In genomic region chr15:89172921-89173320, GRCh38 we compare ENCODE assay signal across 22 cellular contexts. TPM values are rescaled to one million over a fixed set of nuclear protein-coding genes. Genes with fewer than 3 reads are reported as not detected.
DNase-seq lines count a peak whose midpoint lies in the region; ATAC-seq and TF ChIP-seq lines count a peak whose summit lies in the region.
"Had no signal": no experiment of that assay in that cellular context is flagged by ENCODE, and none has a peak within 500 bp of the region (broad histone marks: within the 10 kb centered on the region; RNA-seq: fewer than 3 reads in every experiment).

No MANE protein-coding gene starts in this region.

- no peaks in the 10 kb centered on the region for H3F3A ChIP-seq in smooth muscle cell (ENCODE audit: low read depth)

- H3K36me3 ChIP-seq in adipocyte (ENCODE audit: control insufficient read depth, insufficient read depth, low read length, severe bottlenecking) (peaks cover 22% of the 10 kb centered on the region), uterus (no peaks in the 10 kb centered on the region), smooth muscle cell (ENCODE audit: low read depth) (no peaks in the 10 kb centered on the region)

- no peaks in the 10 kb centered on the region for H3K79me2 ChIP-seq in smooth muscle cell (ENCODE audit: low read depth)

- H3K4me3 ChIP-seq in adipocyte (ENCODE audit: low read length) (no peak overlapping the region), uterus (no peak overlapping the region), smooth muscle cell (no peak overlapping the region)
- H3K4me3 ChIP-seq: BLaER1, SK-N-MC had no signal

- TF ChIP-seq CTCF in uterus (IDR thresholded peaks at IDR 0.05) = no peak
- no peak for TF ChIP-seq CTCF in smooth muscle cell (IDR thresholded peaks at IDR 0.05; ENCODE audit: borderline replicate concordance, insufficient read depth, poor library complexity, severe bottlenecking)

- ATAC-seq in left ventricle myocardium superior (peak; percentile 10), Right ventricle myocardium superior (ENCODE audit: poor library complexity) (no peak)
- ATAC-seq in activated T-helper 17 cell treated with anti-CD3 and anti-CD28 coated beads, Interleukin-2, amount 50 U/mL, for 72 hours (replicated peaks) = no peak
- ATAC-seq: HCT116, HepG2, Panc1, Right ventricle myocardium inferior had no signal

- WGBS in smooth muscle cell (ENCODE audit: low lambda C conversion rate) = 93% methylated on average over 2 of the region's 2 CpGs

- TF ChIP-seq POLR2A in uterus (IDR thresholded peaks at IDR 0.05) = no peak

- peaks cover 27% of the 10 kb centered on the region for H3K4me1 Mint-ChIP-seq in activated naive CD4-positive, alpha-beta T cell treated with anti-CD3 and anti-CD28 coated beads for 36 hours (ENCODE audit: low read depth)
- H3K4me1 Mint-ChIP-seq in activated T-helper 17 cell treated with anti-CD3 and anti-CD28 coated beads, Interleukin-2, amount 50 U/mL, for 72 hours = peaks cover 18% of the 10 kb centered on the region

- H3K4me3 Mint-ChIP-seq in activated naive CD4-positive, alpha-beta T cell treated with anti-CD3 and anti-CD28 coated beads for 36 hours = no peak overlapping the region
- no peak overlapping the region for H3K4me3 Mint-ChIP-seq in activated T-helper 17 cell treated with anti-CD3 and anti-CD28 coated beads, Interleukin-2, amount 50 U/mL, for 72 hours

- H3K9me3 ChIP-seq in adipocyte (ENCODE audit: control insufficient read depth, low read length) = no peaks in the 10 kb centered on the region
- H3K9me3 ChIP-seq in uterus = no peaks in the 10 kb centered on the region
- no peaks in the 10 kb centered on the region for H3K9me3 ChIP-seq in smooth muscle cell (replicated peaks; ENCODE audit: low read depth)
- H3K9me3 ChIP-seq: BLaER1 had no signal

- no peak overlapping the region for H3K27ac Mint-ChIP-seq in activated naive CD4-positive, alpha-beta T cell treated with anti-CD3 and anti-CD28 coated beads for 36 hours
- H3K27ac Mint-ChIP-seq in activated T-helper 17 cell treated with anti-CD3 and anti-CD28 coated beads, Interleukin-2, amount 50 U/mL, for 72 hours = no peak overlapping the region

- H3K27me3 Mint-ChIP-seq in activated naive CD4-positive, alpha-beta T cell treated with anti-CD3 and anti-CD28 coated beads for 36 hours (ENCODE audit: low read depth) = no peaks in the 10 kb centered on the region
- no peaks in the 10 kb centered on the region for H3K27me3 Mint-ChIP-seq in activated T-helper 17 cell treated with anti-CD3 and anti-CD28 coated beads, Interleukin-2, amount 50 U/mL, for 72 hours

- no peaks in the 10 kb centered on the region for H4K20me1 ChIP-seq in smooth muscle cell (ENCODE audit: low read depth)

- H3K27me3 ChIP-seq in adipocyte (replicated peaks; ENCODE audit: control insufficient read depth, insufficient read depth, low read length) (no peaks in the 10 kb centered on the region), uterus (no peaks in the 10 kb centered on the region), smooth muscle cell (ENCODE audit: low read depth) (no peaks in the 10 kb centered on the region)
- H3K27me3 ChIP-seq: BLaER1 had no signal

- DNase-seq in left ventricle myocardium superior (no peak), Right ventricle myocardium superior (no peak), adipocyte (ENCODE audit: low read depth) (no peak), myocyte (ENCODE audit: low read depth) (peak; percentile 30), uterus (no peak), smooth muscle cell (lab: John Stamatoyannopoulos, UW; ENCODE audit: unreplicated experiment) (no peak)
- no peak for DNase-seq in activated naive CD4-positive, alpha-beta T cell treated with anti-CD3 and anti-CD28 coated beads for 36 hours
- DNase-seq: DMS79, GOT3, KBM-7, MV-4-11, NCI-H1417, NCI-H1930, NCI-H526 had no signal

- H2AFZ ChIP-seq in smooth muscle cell (ENCODE audit: low read depth) = no peak overlapping the region

- no peak overlapping the region for H3K4me2 ChIP-seq in smooth muscle cell
- H3K4me2 ChIP-seq: BLaER1 had no signal

- H3K9ac ChIP-seq in adipocyte (ENCODE audit: low read length) (peak overlapping the region; percentile 32), smooth muscle cell (ENCODE audit: low read depth) (no peak overlapping the region)
- H3K9ac ChIP-seq: BLaER1 had no signal

- H3K9me3 Mint-ChIP-seq in activated naive CD4-positive, alpha-beta T cell treated with anti-CD3 and anti-CD28 coated beads for 36 hours = no peaks in the 10 kb centered on the region
- H3K9me3 Mint-ChIP-seq in activated T-helper 17 cell treated with anti-CD3 and anti-CD28 coated beads, Interleukin-2, amount 50 U/mL, for 72 hours = no peaks in the 10 kb centered on the region

- intact Hi-C loops in left ventricle myocardium superior (cut with micrococcal nuclease) (loop anchor here (10.0 kb wide), 1 partner anchor 278 kb away; the partner anchor contains the start of gene HAPLN3), Right ventricle myocardium superior (cut with DNase I) (loop anchor here (5.0 kb wide), 1 partner anchor 41 kb away; no protein-coding TSS in a partner anchor), uterus (cut with DNase I; ENCODE audit: low total_unique reads) (loop anchor here (10.0 kb wide), 1 partner anchor 268 kb away; no protein-coding TSS in a partner anchor)
- intact Hi-C loops in activated naive CD4-positive, alpha-beta T cell treated with anti-CD3 and anti-CD28 coated beads for 36 hours (cut with micrococcal nuclease) = no loop called here

- CTCF ChIA-PET in activated naive CD4-positive, alpha-beta T cell treated with anti-CD3 and anti-CD28 coated beads for 36 hours (lab: Charles Lee) = interaction anchor here (0.8 to 7.0 kb wide), 8 partner anchors 20 to 270 kb away, joined by 3 to 105 read pairs (median 3); partner anchors contain the start of gene ABHD2

- peaks cover 20% of the 10 kb centered on the region for H3K36me3 Mint-ChIP-seq in activated naive CD4-positive, alpha-beta T cell treated with anti-CD3 and anti-CD28 coated beads for 36 hours (ENCODE audit: low read depth)
- H3K36me3 Mint-ChIP-seq in activated T-helper 17 cell treated with anti-CD3 and anti-CD28 coated beads, Interleukin-2, amount 50 U/mL, for 72 hours (ENCODE audit: low read depth) = peaks cover 33% of the 10 kb centered on the region

- peak overlapping the region; percentile 1 to 29 for H3K27ac ChIP-seq in uterus
- no peak overlapping the region for H3K27ac ChIP-seq in smooth muscle cell (ENCODE audit: low read depth)
- H3K27ac ChIP-seq: BLaER1, SK-N-MC had no signal

- H3K4me1 ChIP-seq in adipocyte (ENCODE audit: control insufficient read depth, insufficient read depth, low read length) = peaks cover 39% of the 10 kb centered on the region
- H3K4me1 ChIP-seq in uterus = no peaks in the 10 kb centered on the region
- no peaks in the 10 kb centered on the region for H3K4me1 ChIP-seq in smooth muscle cell (ENCODE audit: low read depth)

RNA-seq across cellular contexts. Expression of gene RLBP1, which starts 48.5 kb away (rescaled TPM):
- total RNA-seq in left ventricle myocardium superior (not detected), Right ventricle myocardium superior (not detected), myocyte (not detected in 2 replicates), uterus (not detected), smooth muscle cell (not detected in 2 replicates)
- polyA plus RNA-seq in myocyte (2012) = not detected
- not detected in 2 replicates for polyA plus RNA-seq in smooth muscle cell
- not detected for total RNA-seq in activated naive CD4-positive, alpha-beta T cell treated with anti-CD3 and anti-CD28 coated beads for 36 hours
- not detected for total RNA-seq in activated T-helper 17 cell treated with anti-CD3 and anti-CD28 coated beads, Interleukin-2, amount 50 U/mL, for 72 hours
- total RNA-seq: A673, HepG2, Right ventricle myocardium inferior had no signal
